Comparison of ENCODE assay signal across 8 cellular contexts in the genomic region with DNA sequence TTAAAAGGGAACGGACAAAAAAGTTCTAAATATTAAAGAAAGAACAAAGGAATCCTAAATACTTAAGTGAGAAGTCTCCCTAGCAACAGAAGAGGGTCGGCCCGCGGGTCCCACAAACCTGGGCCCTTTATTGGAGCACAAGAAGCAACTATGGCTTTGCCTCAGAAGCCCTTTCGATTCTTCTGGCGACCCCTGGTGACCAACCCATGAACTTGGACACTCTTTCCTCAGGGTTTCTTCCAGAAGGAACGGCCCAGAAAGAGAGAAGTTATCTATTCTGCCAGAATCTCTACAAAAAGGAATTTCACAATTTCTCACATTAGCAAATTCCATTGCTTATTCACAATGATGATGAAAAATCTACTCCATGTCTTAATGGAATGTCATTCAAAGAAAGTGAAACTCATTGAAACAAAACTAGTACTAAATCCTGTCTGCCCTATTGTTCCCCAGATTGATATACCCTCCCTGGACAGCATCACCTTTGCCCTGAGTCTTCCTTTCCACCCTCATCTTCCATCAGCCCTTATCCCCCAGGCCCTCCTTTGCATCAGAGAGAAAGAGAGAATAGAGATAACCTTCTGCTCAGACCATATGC. TPM values are rescaled to one million over a fixed set of nuclear protein-coding genes. Genes with fewer than 3 reads are reported as not detected.
A peak's percentile ranks its signal among the peaks of the same experiment; 100 is the strongest.
DNase-seq lines count a peak whose midpoint lies in the region; ATAC-seq, FAIRE-seq and TF ChIP-seq lines count a peak whose summit lies in the region.

No MANE protein-coding gene starts in this region.

- H3K4me3 ChIP-seq in A549, result no peak overlapping the region
- no peak overlapping the region for H3K4me3 ChIP-seq in GM06990 (replicated peaks; ENCODE audit: low read depth, low read length)

- no peaks in the 10 kb centered on the region for H3K36me3 ChIP-seq in GM06990 (ENCODE audit: control insufficient read depth, insufficient read depth, low read length)

- no peaks in the 10 kb centered on the region for H3K27me3 Mint-ChIP-seq in activated CD4-positive, alpha-beta T cell treated with anti-CD3 and anti-CD28 coated beads, Interleukin-2, amount 10 ng/mL, durations not matched to agents 7 days and 5 days
- no peaks in the 10 kb centered on the region for H3K27me3 Mint-ChIP-seq in nephron progenitor cell (ENCODE audit: low read depth, poor library complexity)

- no peaks in the 10 kb centered on the region for H3K9me3 Mint-ChIP-seq in activated CD4-positive, alpha-beta T cell treated with anti-CD3 and anti-CD28 coated beads, Interleukin-2, amount 10 ng/mL, durations not matched to agents 7 days and 5 days
- H3K9me3 Mint-ChIP-seq in nephron progenitor cell, result no peaks in the 10 kb centered on the region

- H3K4me3 Mint-ChIP-seq in activated CD4-positive, alpha-beta T cell treated with anti-CD3 and anti-CD28 coated beads, Interleukin-2, amount 10 ng/mL, durations not matched to agents 7 days and 5 days, result no peak overlapping the region
- no peak overlapping the region for H3K4me3 Mint-ChIP-seq in nephron progenitor cell

- H3K27ac ChIP-seq in A549, result no peak overlapping the region

- no peak for TF ChIP-seq POLR2A in A549 (IDR thresholded peaks at IDR 0.05; ENCODE audit: low read length)

- H3K27ac Mint-ChIP-seq in activated CD4-positive, alpha-beta T cell treated with anti-CD3 and anti-CD28 coated beads, Interleukin-2, amount 10 ng/mL, durations not matched to agents 7 days and 5 days, result no peak overlapping the region
- H3K27ac Mint-ChIP-seq in nephron progenitor cell, result no peak overlapping the region

- H3K27me3 ChIP-seq in GM06990 (replicated peaks; ENCODE audit: control insufficient read depth, insufficient read depth, low read length), result peaks cover 1% of the 10 kb centered on the region; the same call in 1 of the 2 replicates

- DNase-seq in A549 (ENCODE audit: low read depth in 1 of 2, low spot score in 1 of 2) (peak; percentile 13 to 49), GM06990 (ENCODE audit: extremely low read depth, insufficient read length) (no peak), NCI-H146 (lab: John Stamatoyannopoulos, UW) (peak; percentile 65), fibroblast of peridontal ligament (ENCODE audit: extremely low read depth) (peak; percentile 71), nephron progenitor cell (peak; percentile 74), GM19238 (ENCODE audit: insufficient read length, low spot score) (no peak)
- DNase-seq in activated CD4-positive, alpha-beta T cell treated with anti-CD3 and anti-CD28 coated beads, Interleukin-2, amount 10 ng/mL, durations not matched to agents 7 days and 5 days, result peak; percentile 55

- peak; percentile 41; a peak in 4 of 5 replicates for TF ChIP-seq RAD21 in A549 (conservative IDR thresholded peaks at IDR 0.05 in 1 of 2, IDR thresholded peaks at IDR 0.05 in 1 of 2)

- POLR2A ChIA-PET in A549 (lab: Yijun Ruan, JAX), result no interaction called here
- POLR2A ChIA-PET in activated CD4-positive, alpha-beta T cell treated with anti-CD3 and anti-CD28 coated beads, Interleukin-2, amount 10 ng/mL, durations not matched to agents 7 days and 5 days (lab: Charles Lee), result no interaction called here

- peak in 1 of 2 experiments; percentile 77; a peak in 3 of 6 replicates for ATAC-seq in A549
- no peak for ATAC-seq in HG02981 (IDR thresholded peaks at IDR 0.05; ENCODE audit: unreplicated experiment)

- TF ChIP-seq EP300 in A549 (IDR thresholded peaks at IDR 0.05), result no peak

- no peaks in the 10 kb centered on the region for H3K36me3 Mint-ChIP-seq in activated CD4-positive, alpha-beta T cell treated with anti-CD3 and anti-CD28 coated beads, Interleukin-2, amount 10 ng/mL, durations not matched to agents 7 days and 5 days (ENCODE audit: low read depth)
- H3K36me3 Mint-ChIP-seq in nephron progenitor cell (ENCODE audit: low read depth), result peaks cover 4% of the 10 kb centered on the region

- TF ChIP-seq CTCF in A549 (IDR thresholded peaks at IDR 0.05) (peak; percentile 55), GM06990 (IDR thresholded peaks at IDR 0.05; ENCODE audit: insufficient read depth, low read length, poor library complexity, severe bottlenecking) (peak; percentile 69), nephron progenitor cell (IDR thresholded peaks at IDR 0.05) (peak; percentile 77)

- H3K9me3 ChIP-seq in A549, result no peaks in the 10 kb centered on the region

- H3K4me1 ChIP-seq in A549, result no peaks in the 10 kb centered on the region

- WGBS in A549 (ENCODE audit: missing lambda C conversion rate), result 5% methylated on average over 7 of the region's 7 CpGs

- FAIRE-seq in A549 (lab: Jason Lieb, UNC), result no peak

- CTCF ChIA-PET in A549 (lab: Yijun Ruan, JAX), result interaction anchor here (1.2 to 22.6 kb wide), 6 partner anchors 11 to 306 kb away, joined by 3 to 393 read pairs (median 6); no protein-coding TSS in a partner anchor
- CTCF ChIA-PET in activated CD4-positive, alpha-beta T cell treated with anti-CD3 and anti-CD28 coated beads, Interleukin-2, amount 10 ng/mL, durations not matched to agents 7 days and 5 days (lab: Charles Lee), result interaction anchor here (0.8 kb wide), 1 partner anchor 15 kb away, joined by 3 read pairs; no protein-coding TSS in a partner anchor

- H3K4me1 Mint-ChIP-seq in activated CD4-positive, alpha-beta T cell treated with anti-CD3 and anti-CD28 coated beads, Interleukin-2, amount 10 ng/mL, durations not matched to agents 7 days and 5 days, result peaks cover 4% of the 10 kb centered on the region
- peaks cover 36% of the 10 kb centered on the region for H3K4me1 Mint-ChIP-seq in nephron progenitor cell

- no peak overlapping the region for H3K4me2 ChIP-seq in A549

TF ChIP-seq in A549, 52 proteins besides CTCF, POLR2A, EP300 and RAD21:
- TF ChIP-seq CBX2 (IDR thresholded peaks at IDR 0.05; ENCODE audit: borderline replicate concordance, low read depth), result no peak
- no peak for TF ChIP-seq CBX8 (IDR thresholded peaks at IDR 0.05)
- no peak for TF ChIP-seq CEBPB (IDR thresholded peaks at IDR 0.05)
- TF ChIP-seq SMC3 (IDR thresholded peaks at IDR 0.05), result peak; percentile 75
- TF ChIP-seq RFX5 (IDR thresholded peaks at IDR 0.05), result no peak
TF ChIP-seq in A549: peak in this region for 1.

RNA-seq across cellular contexts. Expression of gene CPVL, which starts 43.7 kb away (rescaled TPM):
- not detected in 2 replicates for polyA plus RNA-seq in A549 (2011; rRNA removed)
- 0.01 TPM in 1 of 2 replicates, not detected in the other for polyA plus RNA-seq in A549 (2012; cell fraction: cytosol; rRNA removed)
- not detected in 2 replicates for polyA plus RNA-seq in A549 (2012; cell fraction: nucleus; rRNA removed)
- polyA plus RNA-seq in A549 (2017; fragmentation: RNase III; extraction: RNeasy Plus Mini Kit Qiagen cat#74134 plus additional on column Dnase treatment), result 0.05 to 0.17 TPM (median 0.15 TPM) in 3 replicates
- polyA minus RNA-seq in A549 (2011; rRNA and poly(A)+ RNA removed), result not detected in 2 replicates
- not detected for total RNA-seq in activated CD4-positive, alpha-beta T cell treated with anti-CD3 and anti-CD28 coated beads, Interleukin-2, amount 10 ng/mL, durations not matched to agents 7 days and 5 days

Comparison
In these comparisons a context has a peak if more than half of its experiments do, and no peak if none do; other contexts are left out.
1. DNase-seq: peak in A549 (2 of 2), NCI-H146 (single experiment), activated CD4-positive, alpha-beta T cell treated with anti-CD3 and anti-CD28 coated beads, Interleukin-2, amount 10 ng/mL, durations not matched to agents 7 days and 5 days (single experiment), fibroblast of peridontal ligament (single experiment) and nephron progenitor cell (single experiment); none in GM06990 (single experiment) and GM19238 (single experiment).
2. Peak in every context shown above with its lines, with median percentiles within 50 percentile points of each other: CTCF ChIP-seq.